ENCODE assay signal across 12 cellular contexts in genomic region chr7:16519985-16520384, GRCh38. TPM values are rescaled to one million over a fixed set of nuclear protein-coding genes. Genes with fewer than 3 reads are reported as not detected.
"Had no signal": no experiment of that assay in that cellular context is flagged by ENCODE, and none has a peak within 500 bp of the region (broad histone marks: within the 10 kb centered on the region; RNA-seq: fewer than 3 reads in every experiment).

No MANE protein-coding gene starts in this region.

RNA-seq across cellular contexts. Expression of gene LRRC72, which starts 6.6 kb away (rescaled TPM):
- total RNA-seq: OCI-LY7, PC-3, PC-9, Peyer's patch, Right ventricle myocardium inferior, Right ventricle myocardium superior, RPMI7951, SJCRH30, SJSA1, SK-MEL-5, T-cell had no signal
- polyA plus RNA-seq: SK-N-SH had no signal

RNA-seq across cellular contexts. Expression of gene SOSTDC1, which starts 54.4 kb away (rescaled TPM):
- total RNA-seq: OCI-LY7, PC-9, T-cell had no signal
